8 cellular contexts compared by ENCODE assay signal in the genomic region with DNA sequence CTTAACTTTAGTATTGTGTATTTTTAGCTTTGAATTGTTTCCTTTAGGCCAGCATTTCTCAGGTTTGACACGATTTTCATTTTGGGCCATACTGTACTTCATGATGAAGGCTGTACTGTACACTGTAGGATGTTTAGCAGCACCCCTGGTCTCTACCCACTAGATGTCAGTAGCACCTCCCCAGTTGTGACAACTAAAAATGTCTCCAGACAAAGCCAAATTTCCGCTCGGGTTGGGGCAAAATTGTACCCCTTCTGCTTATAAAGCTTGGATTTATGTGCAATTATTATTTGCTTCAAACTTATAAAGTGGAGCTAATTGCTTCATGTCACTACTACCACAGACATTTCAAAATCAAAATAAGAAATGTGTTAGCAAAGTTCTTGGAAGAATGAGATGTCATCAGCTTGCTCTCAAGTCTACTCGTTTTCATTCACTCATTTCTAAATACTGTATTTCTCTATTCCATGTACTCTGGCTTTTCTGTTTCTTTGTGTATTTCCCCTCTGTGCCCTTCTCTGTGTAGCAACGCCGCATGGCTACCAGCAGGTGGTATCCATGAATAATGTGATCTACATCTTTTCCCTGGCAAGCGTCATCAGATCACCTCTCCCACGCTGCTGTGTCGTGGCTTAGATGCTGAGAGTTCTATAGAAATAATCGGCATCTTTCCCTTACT. TPM values are rescaled to one million over a fixed set of nuclear protein-coding genes. Genes with fewer than 3 reads are reported as not detected.
A peak's percentile ranks its signal among the peaks of the same experiment; 100 is the strongest.
DNase-seq lines count a peak whose midpoint lies in the region; ATAC-seq and TF ChIP-seq lines count a peak whose summit lies in the region.

No MANE protein-coding gene starts in this region.

- H2BK5ac ChIP-seq in neuronal stem cell (ENCODE audit: low read length), result no peak overlapping the region

- no peak overlapping the region for H3K14ac ChIP-seq in neuronal stem cell (ENCODE audit: low read length)

- H3K4me2 ChIP-seq in neuronal stem cell (ENCODE audit: insufficient read depth, low read length, poor library complexity, severe bottlenecking), result no peak overlapping the region

- H3K9me3 ChIP-seq in neuronal stem cell (replicated peaks in 1 of 2; ENCODE audit: control insufficient read depth in 2 of 2, insufficient read depth in 1 of 2, low read depth in 1 of 2, low read length in 2 of 2), result no peaks in the 10 kb centered on the region
- H3K9me3 ChIP-seq in tibial nerve, result no peaks in the 10 kb centered on the region

- no peak overlapping the region for H3K4me3 ChIP-seq in brain microvascular endothelial cell (ENCODE audit: low read depth, low read length)
- no peak overlapping the region for H3K4me3 ChIP-seq in neuronal stem cell (ENCODE audit: low read length in 2 of 2)
- no peak overlapping the region for H3K4me3 ChIP-seq in tibial nerve

- CTCF ChIA-PET in activated CD4-positive, alpha-beta T cell treated with anti-CD3 and anti-CD28 coated beads, Interleukin-2, amount 10 ng/mL, durations not matched to agents 7 days and 5 days (lab: Charles Lee), result no interaction called here

- no peak overlapping the region for H3K18ac ChIP-seq in neuronal stem cell (ENCODE audit: low read length)

- no peak overlapping the region for H3K23ac ChIP-seq in neuronal stem cell (ENCODE audit: low read depth, low read length, poor library complexity)

- TF ChIP-seq CTCF in brain microvascular endothelial cell (IDR thresholded peaks at IDR 0.05; ENCODE audit: low read depth, low read length, missing control alignments) (peak; percentile 75), tibial nerve (IDR thresholded peaks at IDR 0.05) (no peak)

- H2BK12ac ChIP-seq in neuronal stem cell (ENCODE audit: low read length), result no peak overlapping the region

- no peak overlapping the region for H3K27ac ChIP-seq in brain microvascular endothelial cell
- H3K27ac ChIP-seq in neuronal stem cell (replicated peaks; ENCODE audit: low read length), result no peak overlapping the region
- H3K27ac ChIP-seq in tibial nerve, result no peak overlapping the region

- WGBS in neuronal stem cell (ENCODE audit: extremely low coverage in 2 of 2, insufficient read length in 2 of 2, insufficient replicate concordance in 1 of 2), 2 donors, result no CpG with 5 or more reads among the region's 10 CpGs
- 32 to 34% methylated on average over 10 of the region's 10 CpGs for WGBS in tibial nerve, 2 donors

- H2BK15ac ChIP-seq in neuronal stem cell (ENCODE audit: low read length), result no peak overlapping the region

- no peak for TF ChIP-seq POLR2A in tibial nerve (IDR thresholded peaks at IDR 0.05)

- no peak overlapping the region for H4K8ac ChIP-seq in neuronal stem cell (ENCODE audit: low read depth, low read length)

- H3K4me3 Mint-ChIP-seq in activated CD4-positive, alpha-beta T cell treated with anti-CD3 and anti-CD28 coated beads, Interleukin-2, amount 10 ng/mL, durations not matched to agents 7 days and 5 days, result no peak overlapping the region

- POLR2A ChIA-PET in activated CD4-positive, alpha-beta T cell treated with anti-CD3 and anti-CD28 coated beads, Interleukin-2, amount 10 ng/mL, durations not matched to agents 7 days and 5 days (lab: Charles Lee), result no interaction called here

- no peak for TF ChIP-seq EP300 in tibial nerve (IDR thresholded peaks at IDR 0.05)

- no peak overlapping the region for H3K9ac ChIP-seq in neuronal stem cell (ENCODE audit: low read depth, low read length, poor library complexity)

- DNase-seq in NCI-H446 (lab: John Stamatoyannopoulos, UW) (peak; percentile 4 to 44), NCI-H446 treated with DMSO at 0.1 percent for 48 hours (lab: John Stamatoyannopoulos, UW) (no peak), NCI-H1930 (lab: John Stamatoyannopoulos, UW) (peak; percentile 27 to 30), brain microvascular endothelial cell (peak; percentile 37), neuronal stem cell (ENCODE audit: low spot score) (no peak), tibial nerve (ENCODE audit: low spot score in 2 of 2) (no peak)
- DNase-seq in activated CD4-positive, alpha-beta T cell treated with anti-CD3 and anti-CD28 coated beads, Interleukin-2, amount 10 ng/mL, durations not matched to agents 7 days and 5 days, result no peak

- no peaks in the 10 kb centered on the region for H3K79me1 ChIP-seq in neuronal stem cell (ENCODE audit: low read depth, low read length)

- peak overlapping the region; percentile 72 for H2AFZ ChIP-seq in neuronal stem cell (ENCODE audit: low read length)

- H3K27me3 ChIP-seq in brain microvascular endothelial cell (replicated peaks) (no peaks in the 10 kb centered on the region), neuronal stem cell (ENCODE audit: control insufficient read depth in 3 of 3, insufficient read depth in 3 of 3, low read depth in 1 of 3, low read length in 3 of 3) (no peaks in the 10 kb centered on the region), tibial nerve (no peaks in the 10 kb centered on the region)

- H2BK120ac ChIP-seq in neuronal stem cell (ENCODE audit: low read depth, low read length), result no peak overlapping the region

- no peak overlapping the region for H3K27ac Mint-ChIP-seq in activated CD4-positive, alpha-beta T cell treated with anti-CD3 and anti-CD28 coated beads, Interleukin-2, amount 10 ng/mL, durations not matched to agents 7 days and 5 days

- H3K4me1 ChIP-seq in neuronal stem cell (ENCODE audit: control insufficient read depth in 2 of 2, insufficient read depth in 1 of 2, low read depth in 1 of 2, low read length in 2 of 2) (no peaks in the 10 kb centered on the region), tibial nerve (no peaks in the 10 kb centered on the region)

- H2AK5ac ChIP-seq in neuronal stem cell (ENCODE audit: low read depth, low read length), result no peak overlapping the region

- in situ Hi-C loops in brain microvascular endothelial cell (cut with HindIII; ENCODE audit: low pct_ligation_motif_present, low sequenced_read_pairs), result no loop called here

- no peak overlapping the region for H3K4ac ChIP-seq in neuronal stem cell (ENCODE audit: low read length)

- H3K36me3 ChIP-seq in brain microvascular endothelial cell (replicated peaks), result no peaks in the 10 kb centered on the region
- no peaks in the 10 kb centered on the region for H3K36me3 ChIP-seq in neuronal stem cell (replicated peaks in 1 of 2; ENCODE audit: control insufficient read depth in 2 of 2, insufficient read depth in 2 of 2, low read length in 2 of 2)
- H3K36me3 ChIP-seq in tibial nerve, result no peaks in the 10 kb centered on the region

- ATAC-seq in GM18909 (IDR thresholded peaks at IDR 0.05; ENCODE audit: poor library complexity, unreplicated experiment), result no peak

- no peaks in the 10 kb centered on the region for H3K4me1 Mint-ChIP-seq in activated CD4-positive, alpha-beta T cell treated with anti-CD3 and anti-CD28 coated beads, Interleukin-2, amount 10 ng/mL, durations not matched to agents 7 days and 5 days

- no peaks in the 10 kb centered on the region for H3K9me3 Mint-ChIP-seq in activated CD4-positive, alpha-beta T cell treated with anti-CD3 and anti-CD28 coated beads, Interleukin-2, amount 10 ng/mL, durations not matched to agents 7 days and 5 days

- H4K91ac ChIP-seq in neuronal stem cell (ENCODE audit: low read depth, low read length, poor library complexity), result no peak overlapping the region

- H3K36me3 Mint-ChIP-seq in activated CD4-positive, alpha-beta T cell treated with anti-CD3 and anti-CD28 coated beads, Interleukin-2, amount 10 ng/mL, durations not matched to agents 7 days and 5 days (ENCODE audit: low read depth), result no peaks in the 10 kb centered on the region

- no peaks in the 10 kb centered on the region for H3K27me3 Mint-ChIP-seq in activated CD4-positive, alpha-beta T cell treated with anti-CD3 and anti-CD28 coated beads, Interleukin-2, amount 10 ng/mL, durations not matched to agents 7 days and 5 days

RNA-seq across cellular contexts. Expression of gene CALCR, which starts 47.7 kb away (rescaled TPM):
- polyA plus RNA-seq in neuronal stem cell (2013, experiment 1 of 2), result 0.04 TPM
- 0.03 TPM for polyA plus RNA-seq in neuronal stem cell (2013, experiment 2 of 2)
- total RNA-seq in tibial nerve, result under 1 TPM in 1 of 4 donors, not detected in 3; 0.66 TPM
- not detected for total RNA-seq in activated CD4-positive, alpha-beta T cell treated with anti-CD3 and anti-CD28 coated beads, Interleukin-2, amount 10 ng/mL, durations not matched to agents 7 days and 5 days

Comparison
In these comparisons a context has a peak if more than half of its experiments do, and no peak if none do; other contexts are left out.
1. DNase-seq: peak in NCI-H446 (2 of 2), NCI-H1930 (2 of 2) and brain microvascular endothelial cell (single experiment); none in NCI-H446 treated with DMSO at 0.1 percent for 48 hours (single experiment), neuronal stem cell (single experiment), tibial nerve (0 of 2) and activated CD4-positive, alpha-beta T cell treated with anti-CD3 and anti-CD28 coated beads, Interleukin-2, amount 10 ng/mL, durations not matched to agents 7 days and 5 days (single experiment).